Comparison of ENCODE assay signal across 10 cellular contexts in the genomic region with DNA sequence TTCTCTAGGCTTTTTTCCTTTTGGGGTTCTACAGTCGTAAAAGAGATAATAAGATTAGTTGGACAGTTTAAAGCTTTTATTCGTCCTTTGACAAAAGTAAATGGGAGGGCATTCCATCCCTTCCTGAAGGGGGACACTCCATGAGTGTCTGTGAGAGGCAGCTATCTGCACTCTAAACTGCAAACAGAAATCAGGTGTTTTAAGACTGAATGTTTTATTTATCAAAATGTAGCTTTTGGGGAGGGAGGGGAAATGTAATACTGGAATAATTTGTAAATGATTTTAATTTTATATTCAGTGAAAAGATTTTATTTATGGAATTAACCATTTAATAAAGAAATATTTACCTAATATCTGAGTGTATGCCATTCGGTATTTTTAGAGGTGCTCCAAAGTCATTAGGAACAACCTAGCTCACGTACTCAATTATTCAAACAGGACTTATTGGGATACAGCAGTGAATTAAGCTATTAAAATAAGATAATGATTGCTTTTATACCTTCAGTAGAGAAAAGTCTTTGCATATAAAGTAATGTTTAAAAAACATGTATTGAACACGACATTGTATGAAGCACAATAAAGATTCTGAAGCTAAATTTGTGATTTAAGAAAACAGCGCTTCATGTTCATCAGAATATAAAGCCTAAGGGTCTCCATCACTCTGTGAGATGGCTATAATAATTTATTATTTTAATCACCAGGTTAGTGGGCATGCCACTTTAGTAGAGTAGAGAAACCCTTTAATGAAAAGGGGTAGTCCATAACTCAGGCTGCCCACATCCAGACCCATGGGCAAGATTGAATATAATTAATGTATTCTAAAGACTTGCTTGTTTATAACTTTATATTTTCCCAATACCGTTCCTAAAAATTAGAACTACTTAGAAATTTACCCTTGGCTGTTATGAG. TPM values are rescaled to one million over a fixed set of nuclear protein-coding genes. Genes with fewer than 3 reads are reported as not detected.
DNase-seq lines count a peak whose midpoint lies in the region; ATAC-seq and TF ChIP-seq lines count a peak whose summit lies in the region.
"Had no signal": no experiment of that assay in that cellular context is flagged by ENCODE, and none has a peak within 500 bp of the region (broad histone marks: within the 10 kb centered on the region; RNA-seq: fewer than 3 reads in every experiment).

No MANE protein-coding gene starts in this region.

- peaks cover 21 to 27% (median 22%) of the 10 kb centered on the region in 3 experiments for H3K36me3 Mint-ChIP-seq in H9 (ENCODE audit: insufficient read depth in 1 of 3, low read depth in 3 of 3)

- H2BK15ac ChIP-seq in H9 (ENCODE audit: low read depth, low read length) = no peak overlapping the region

- no peak overlapping the region for H3K14ac ChIP-seq in H9 (ENCODE audit: insufficient read depth, low read length)

- peaks cover 6 to 8% of the 10 kb centered on the region in 2 experiments; a peak in 4 of 5 replicates for H3K9me3 Mint-ChIP-seq in H9

- no peak for DNase-seq in H9
- DNase-seq in astrocyte of the hippocampus (ENCODE audit: low read depth, low spot score) = peak; percentile 58
- DNase-seq in islet precursor cell = peak; percentile 51
- no peak for DNase-seq in effector CD8-positive, alpha-beta T cell (lab: John Stamatoyannopoulos, UW)
- DNase-seq in globus pallidus (ENCODE audit: low spot score) = no peak
- DNase-seq: NCI-H1436 treated with DMSO at 0.1 percent for 48 hours had no signal

- H2AK5ac ChIP-seq in H9 (ENCODE audit: insufficient read length, low read length) = no peak overlapping the region

- H3K27me3 ChIP-seq in H9 (ENCODE audit: insufficient read depth, low read length) (no peaks in the 10 kb centered on the region; the same call in 1 of the 2 replicates), skeletal muscle tissue (ENCODE audit: control insufficient read depth in 3 of 3, insufficient read depth in 3 of 3, low read length in 3 of 3) (no peaks in the 10 kb centered on the region)

- H3K56ac ChIP-seq in H9 (ENCODE audit: insufficient read length, low read depth, low read length) = no peak overlapping the region

- no peak overlapping the region for H3K4ac ChIP-seq in H9 (ENCODE audit: low read depth, low read length)

- H3T11ph ChIP-seq in H9 (ENCODE audit: low read length) = no peak overlapping the region

- peaks cover 4% of the 10 kb centered on the region; the same call in 1 of the 2 replicates for H3K79me2 ChIP-seq in H9 (ENCODE audit: insufficient read depth, low read length)

- H3K9me3 ChIP-seq in H9 (ENCODE audit: control insufficient read depth, low read depth, low read length) (no peaks in the 10 kb centered on the region), skeletal muscle tissue (ENCODE audit: control insufficient read depth in 3 of 3, low read length in 3 of 3) (no peaks in the 10 kb centered on the region)

- no peak overlapping the region for H2BK12ac ChIP-seq in H9 (ENCODE audit: insufficient read length, low read depth, low read length)

- H3K23me2 ChIP-seq in H9 (ENCODE audit: insufficient read length, low read depth, low read length, poor library complexity, severe bottlenecking) = peaks cover 22% of the 10 kb centered on the region

- H3K18ac ChIP-seq in H9 (ENCODE audit: insufficient read length, low read depth, low read length) = no peak overlapping the region

- peak overlapping the region; percentile 84 for H3K4me2 ChIP-seq in H9 (ENCODE audit: insufficient read depth, insufficient read length, low read length)

- H3K4me1 ChIP-seq in H9 (ENCODE audit: insufficient read depth, low read length) (peaks cover 13% of the 10 kb centered on the region; the same call in 1 of the 2 replicates), skeletal muscle tissue (ENCODE audit: control insufficient read depth in 3 of 3, insufficient read depth in 3 of 3, low read length in 3 of 3) (peaks cover 22 to 33% (median 33%) of the 10 kb centered on the region in 3 donors)

- H2BK120ac ChIP-seq in H9 (ENCODE audit: low read depth, low read length, poor library complexity, severe bottlenecking) = no peak overlapping the region

- no peak for ATAC-seq in HG03342 (IDR thresholded peaks at IDR 0.05; ENCODE audit: unreplicated experiment)
- ATAC-seq in HG03460 (IDR thresholded peaks at IDR 0.05; ENCODE audit: unreplicated experiment) = no peak
- ATAC-seq: activated CD4-positive, CD25-positive, alpha-beta regulatory T cell treated with anti-CD3 and anti-CD28 coated beads, Interleukin-2, amount 50 U/mL, for 24 hours had no signal

- no CpG with 5 or more reads among the region's 7 CpGs for whole genome bisulfite sequencing in H9 (ENCODE audit: extremely low coverage, insufficient read length, low lambda C conversion rate)

- H3K27me3 Mint-ChIP-seq in H9 (ENCODE audit: low read depth) = peaks cover 9% of the 10 kb centered on the region

- H3K4me3 ChIP-seq in skeletal muscle tissue (ENCODE audit: low read length in 3 of 3) = peak overlapping the region in 2 of 3 donors; percentile 97

- peaks cover 15 to 27% (median 20%) of the 10 kb centered on the region in 3 donors for H3K36me3 ChIP-seq in skeletal muscle tissue (ENCODE audit: control insufficient read depth in 3 of 3, insufficient read depth in 3 of 3, low read length in 3 of 3)

- H4K5ac ChIP-seq in H9 (ENCODE audit: insufficient read length, low read depth, low read length) = no peak overlapping the region

- H3K4me1 Mint-ChIP-seq in H9 = peaks cover 68 to 70% of the 10 kb centered on the region in 2 experiments

- no peak overlapping the region for H4K8ac ChIP-seq in H9 (replicated peaks; ENCODE audit: insufficient read length, low read depth, low read length)

- no peak overlapping the region for H2BK5ac ChIP-seq in H9 (ENCODE audit: insufficient read length, low read length)

- H3K9ac ChIP-seq in H9 (ENCODE audit: extremely low read depth, insufficient read length, low read length) (peak overlapping the region; percentile 96), skeletal muscle tissue (ENCODE audit: low read depth in 1 of 3, low read length in 3 of 3) (no peak overlapping the region)

- no peak overlapping the region for H2AFZ ChIP-seq in H9 (ENCODE audit: low read length)

- no peak overlapping the region for H4K91ac ChIP-seq in H9 (ENCODE audit: insufficient read length, low read depth, low read length)

- H3K23ac ChIP-seq in H9 (ENCODE audit: insufficient read length, low read depth, low read length) = no peak overlapping the region

- no peak overlapping the region for H2BK20ac ChIP-seq in H9 (ENCODE audit: low read depth, low read length, poor library complexity, severe bottlenecking)

- H3K27ac ChIP-seq in H9 (ENCODE audit: insufficient read length, low read depth, low read length) = peak overlapping the region; percentile 19
- H3K27ac ChIP-seq in skeletal muscle tissue (ENCODE audit: low read depth, low read length) = no peak overlapping the region

- no peaks in the 10 kb centered on the region for H4K20me1 ChIP-seq in H9 (ENCODE audit: control insufficient read depth, insufficient read depth, insufficient read length)

- H3K4me3 Mint-ChIP-seq in H9 = peak overlapping the region; percentile 96 to 99

- no peaks in the 10 kb centered on the region for H3K79me1 ChIP-seq in H9 (ENCODE audit: insufficient read depth, low read depth, low read length, poor library complexity, severe bottlenecking)

- no peak for TF ChIP-seq CTCF in H9 (conservative IDR thresholded peaks at IDR 0.05)

- peak overlapping the region; percentile 21 to 96 (median 94); a peak in 6 of 7 replicates for H3K27ac Mint-ChIP-seq in H9

RNA-seq across cellular contexts. Expression of gene CCN1, which starts 3.0 kb away (rescaled TPM):
- total RNA-seq in H9 (2021) = 57.1 and 59.1 TPM in 2 replicates
- 34.4 TPM for total RNA-seq in skeletal muscle tissue

Comparison
In these comparisons a context has a peak if more than half of its experiments do, and no peak if none do; other contexts are left out.
1. DNase-seq: peak in astrocyte of the hippocampus (single experiment) and islet precursor cell (single experiment); none in H9 (single experiment), effector CD8-positive, alpha-beta T cell (single experiment) and globus pallidus (single experiment).